ENCODE assay signal across 8 cellular contexts in genomic region chr13:46961719-46962118, GRCh38.
A peak's percentile ranks its signal among the peaks of the same experiment; 100 is the strongest.
DNase-seq lines count a peak whose midpoint lies in the region; ATAC-seq and TF ChIP-seq lines count a peak whose summit lies in the region.

No MANE protein-coding gene starts in this region.

- H3K9me3 ChIP-seq in trophoblast cell (ENCODE audit: insufficient read depth, low read depth, low read length): no peaks in the 10 kb centered on the region

- H3K14ac ChIP-seq in trophoblast cell (ENCODE audit: low read length): no peak overlapping the region

- no peak overlapping the region for H2BK12ac ChIP-seq in trophoblast cell (ENCODE audit: low read length)

- no peak overlapping the region for H4K12ac ChIP-seq in trophoblast cell (ENCODE audit: low read depth, low read length)

- H3K4me1 ChIP-seq in trophoblast cell (ENCODE audit: control insufficient read depth in 1 of 2, insufficient read depth in 2 of 2, low read length in 2 of 2): no peaks in the 10 kb centered on the region

- H3K79me1 ChIP-seq in trophoblast cell (ENCODE audit: low read length): no peaks in the 10 kb centered on the region

- no peak overlapping the region for H3K4ac ChIP-seq in trophoblast cell (ENCODE audit: low read depth, low read length)

- H3K79me2 ChIP-seq in trophoblast cell (ENCODE audit: control insufficient read depth, insufficient read depth, low read length, poor library complexity): no peaks in the 10 kb centered on the region

- H3K9me3 Mint-ChIP-seq in progenitor cell of endocrine pancreas (ENCODE audit: low read depth): no peaks in the 10 kb centered on the region

- no peak overlapping the region for H2AK5ac ChIP-seq in trophoblast cell (ENCODE audit: low read length)

- H3K4me1 Mint-ChIP-seq in progenitor cell of endocrine pancreas (ENCODE audit: low read depth): no peaks in the 10 kb centered on the region

- H3K27me3 ChIP-seq in trophoblast cell (ENCODE audit: insufficient read depth, low read length): no peaks in the 10 kb centered on the region

- H3K4me2 ChIP-seq in trophoblast cell (ENCODE audit: low read length): no peak overlapping the region

- H3K23ac ChIP-seq in trophoblast cell (ENCODE audit: low read length): no peak overlapping the region

- H3K27ac ChIP-seq in trophoblast cell (ENCODE audit: low read depth, low read length): no peak overlapping the region

- ATAC-seq in GM19043 (IDR thresholded peaks at IDR 0.05; ENCODE audit: low read depth, unreplicated experiment) (peak; percentile 100), HG03066 (IDR thresholded peaks at IDR 0.05; ENCODE audit: low read depth, unreplicated experiment) (peak; percentile 99)

- H3K4me3 Mint-ChIP-seq in progenitor cell of endocrine pancreas (ENCODE audit: low read depth): no peak overlapping the region

- no peak for TF ChIP-seq CTCF in AG04449 (IDR thresholded peaks at IDR 0.05; ENCODE audit: insufficient read depth, low read length, missing control alignments)
- no peak for TF ChIP-seq CTCF in progenitor cell of endocrine pancreas (IDR thresholded peaks at IDR 0.05; ENCODE audit: unreplicated experiment)

- H3K9ac ChIP-seq in trophoblast cell (ENCODE audit: low read length): no peak overlapping the region

- no peak overlapping the region for H4K8ac ChIP-seq in trophoblast cell (ENCODE audit: low read depth, low read length)

- H4K91ac ChIP-seq in trophoblast cell (ENCODE audit: low read depth, low read length): no peak overlapping the region

- H2AFZ ChIP-seq in trophoblast cell (ENCODE audit: insufficient read depth, low read length, poor library complexity): no peak overlapping the region

- POLR2A ChIA-PET in AG04449 (lab: Yijun Ruan, JAX): no interaction called here

- H3K18ac ChIP-seq in trophoblast cell (ENCODE audit: low read length): no peak overlapping the region

- no peak overlapping the region for H2BK5ac ChIP-seq in trophoblast cell (ENCODE audit: low read depth, low read length, poor library complexity)

- no peak overlapping the region for H3K27ac Mint-ChIP-seq in progenitor cell of endocrine pancreas

- no peak overlapping the region for H2BK120ac ChIP-seq in trophoblast cell (ENCODE audit: insufficient read depth, low read length, poor library complexity)

- H3K36me3 ChIP-seq in trophoblast cell (ENCODE audit: control insufficient read depth in 1 of 2, insufficient read depth in 2 of 2, low read length in 2 of 2): no peaks in the 10 kb centered on the region

- H3K36me3 Mint-ChIP-seq in progenitor cell of endocrine pancreas (ENCODE audit: insufficient read depth): no peaks in the 10 kb centered on the region

- H3K4me3 ChIP-seq in AG04449 (ENCODE audit: low read depth, low read length) (no peak overlapping the region), trophoblast cell (ENCODE audit: low read depth, low read length) (no peak overlapping the region)

- DNase-seq in AG04449 (ENCODE audit: low read depth, low spot score) (peak; percentile 53), SKM-1 (lab: John Stamatoyannopoulos, UW; ENCODE audit: unreplicated experiment) (peak; percentile 60), trophoblast cell (peak; percentile 37 to 70), KG1 (lab: John Stamatoyannopoulos, UW) (no peak), progenitor cell of endocrine pancreas (ENCODE audit: low spot score, unreplicated experiment) (no peak)
- DNase-seq in stimulated activated naive CD4-positive, alpha-beta T cell treated with Interleukin-2 at 50 U/mL for 16 hours (lab: John Stamatoyannopoulos, UW): no peak

- no CpG with 5 or more reads among the region's 2 CpGs for WGBS in trophoblast cell (ENCODE audit: extremely low coverage, insufficient coverage, insufficient read length)

- CTCF ChIA-PET in AG04449 (lab: Yijun Ruan, JAX): interaction anchor here (1.0 to 6.1 kb wide), 10 partner anchors 12 to 494 kb away, joined by 3 to 44 read pairs (median 4); no protein-coding TSS in a partner anchor

- H3K27me3 Mint-ChIP-seq in progenitor cell of endocrine pancreas: no peaks in the 10 kb centered on the region

Comparison
In these comparisons a context has a peak if more than half of its experiments do, and no peak if none do; other contexts are left out.
1. DNase-seq: peak in AG04449 (single experiment), SKM-1 (single experiment) and trophoblast cell (2 of 2); none in stimulated activated naive CD4-positive, alpha-beta T cell treated with Interleukin-2 at 50 U/mL for 16 hours (single experiment), KG1 (single experiment) and progenitor cell of endocrine pancreas (single experiment).